19 cellular contexts compared by ENCODE assay signal in genomic region chr22:36563898-36564297, GRCh38. TPM values are rescaled to one million over a fixed set of nuclear protein-coding genes. Genes with fewer than 3 reads are reported as not detected.
DNase-seq lines count a peak whose midpoint lies in the region; ATAC-seq, FAIRE-seq and TF ChIP-seq lines count a peak whose summit lies in the region.
"Had no signal": no experiment of that assay in that cellular context is flagged by ENCODE, and none has a peak within 500 bp of the region (broad histone marks: within the 10 kb centered on the region; RNA-seq: fewer than 3 reads in every experiment).

No MANE protein-coding gene starts in this region.

- no peaks in the 10 kb centered on the region for H3K36me3 ChIP-seq in K562 (ENCODE audit: control insufficient read depth, insufficient read depth, low read length)
- H3K36me3 ChIP-seq in kidney (ENCODE audit: control insufficient read depth in 1 of 2, insufficient read depth in 2 of 2, low read length in 2 of 2): no peaks in the 10 kb centered on the region
- H3K36me3 ChIP-seq in esophagus muscularis mucosa: no peaks in the 10 kb centered on the region
- H3K36me3 ChIP-seq: HAP-1 had no signal

- no peak for ATAC-seq in K562
- no peak for ATAC-seq in Right ventricle myocardium inferior
- ATAC-seq: CD8-positive, alpha-beta T cell had no signal

- 34% methylated on average over 2 of the region's 5 CpGs for WGBS in K562 (ENCODE audit: insufficient coverage, low coverage, missing lambda C conversion rate)
- WGBS in esophagus muscularis mucosa: 41% methylated on average over 5 of the region's 5 CpGs

- H4K20me1 ChIP-seq in K562 (replicated peaks; ENCODE audit: control insufficient read depth, insufficient read depth, low read length): no peaks in the 10 kb centered on the region

- TF ChIP-seq RAD21 in K562 (CRISPR knock-in tag; conservative IDR thresholded peaks at IDR 0.05 in 1 of 2, IDR thresholded peaks at IDR 0.05 in 1 of 2): no peak

- TF ChIP-seq POLR2A in K562 (conservative IDR thresholded peaks at IDR 0.05): no peak
- TF ChIP-seq POLR2A in esophagus muscularis mucosa (IDR thresholded peaks at IDR 0.05; ENCODE audit: low read depth): no peak

- H3K9me3 ChIP-seq in K562 (replicated peaks; ENCODE audit: control insufficient read depth, insufficient read depth, low read depth, low read length) (no peaks in the 10 kb centered on the region), kidney (ENCODE audit: control insufficient read depth in 1 of 2, low read length in 2 of 2) (no peaks in the 10 kb centered on the region), esophagus muscularis mucosa (no peaks in the 10 kb centered on the region)
- H3K9me3 ChIP-seq: HAP-1 had no signal

- no peak overlapping the region for H3K9ac ChIP-seq in K562 (ENCODE audit: insufficient read depth in 1 of 2, low read depth in 2 of 2, low read length in 2 of 2)
- H3K9ac ChIP-seq in kidney (ENCODE audit: low read length in 2 of 2): no peak overlapping the region
- H3K9ac ChIP-seq: GM23248, KMS-11 had no signal

- no peak overlapping the region for H2AFZ ChIP-seq in K562 (ENCODE audit: low read depth, low read length)
- H2AFZ ChIP-seq: GM23248 had no signal

- CTCF ChIA-PET in K562 (lab: Yijun Ruan, JAX; ENCODE audit: low intra/inter-chr PET ratio): no interaction called here

- no peaks in the 10 kb centered on the region for H3K9me1 ChIP-seq in K562 (ENCODE audit: control insufficient read depth, insufficient read depth, low read length)

- in situ Hi-C loops in K562 (cut with MboI): no loop called here

- H3K27me3 ChIP-seq in K562 (ENCODE audit: control insufficient read depth in 2 of 2, insufficient read depth in 2 of 2, low read length in 2 of 2): peaks cover 12 to 25% of the 10 kb centered on the region in 2 experiments; a peak in 3 of 5 replicates
- H3K27me3 ChIP-seq in esophagus muscularis mucosa: peaks cover 0 to 71% (median 4%) of the 10 kb centered on the region in 4 donors

- H3K27ac ChIP-seq in K562 (ENCODE audit: extremely low read depth, low read depth, low read length) (no peak overlapping the region), kidney (ENCODE audit: low read depth in 2 of 2, low read length in 2 of 2) (no peak overlapping the region), esophagus muscularis mucosa (replicated peaks in 1 of 4) (no peak overlapping the region)
- H3K27ac ChIP-seq: GM23248, KMS-11 had no signal

- no peak for TF ChIP-seq CTCF in K562 (IDR thresholded peaks at IDR 0.05 in 2 of 3, conservative IDR thresholded peaks at IDR 0.05 in 1 of 3; ENCODE audit: insufficient read depth in 2 of 3, low read depth in 1 of 3, low read length in 3 of 3)
- TF ChIP-seq CTCF in kidney (IDR thresholded peaks at IDR 0.05; ENCODE audit: borderline replicate concordance, extremely low read depth, insufficient read depth): no peak
- no peak for TF ChIP-seq CTCF in esophagus muscularis mucosa (IDR thresholded peaks at IDR 0.05)

- no peak overlapping the region for H3K4me3 ChIP-seq in K562
- no peak overlapping the region for H3K4me3 ChIP-seq in kidney (ENCODE audit: low read length in 2 of 2)
- no peak overlapping the region for H3K4me3 ChIP-seq in esophagus muscularis mucosa
- H3K4me3 ChIP-seq: GM23248, HAP-1 had no signal

- peak; percentile 86 for FAIRE-seq in G401.6 (lab: Jason Lieb, UNC)
- no peak for FAIRE-seq in K562 (lab: Jason Lieb, UNC)
- FAIRE-seq in kidney (lab: Jason Lieb, UNC): peak; percentile 85
- FAIRE-seq: A204.1, GM12891 had no signal

- POLR2A ChIA-PET in K562 (lab: Yijun Ruan, JAX): no interaction called here

- H3K4me2 ChIP-seq in K562 (ENCODE audit: insufficient read depth, low read length): no peak overlapping the region
- H3K4me2 ChIP-seq: KMS-11 had no signal

- TF ChIP-seq EP300 in K562 (IDR thresholded peaks at IDR 0.05; ENCODE audit: low read length) (no peak), esophagus muscularis mucosa (IDR thresholded peaks at IDR 0.05) (no peak)

- DNase-seq in K562 (ENCODE audit: extremely low read depth in 1 of 4, low spot score in 3 of 4) (no peak), kidney (no peak), esophagus muscularis mucosa (ENCODE audit: extremely low spot score) (no peak), Right ventricle myocardium inferior (ENCODE audit: missing footprints) (no peak), NCI-H345 (lab: John Stamatoyannopoulos, UW) (no peak)
- no peak for DNase-seq in effector CD4-positive, alpha-beta T cell
- DNase-seq: ACHN; CD8-positive, alpha-beta T cell; COR-L47; DMS 273 treated with DMSO at 0.1 percent for 48 hours; DMS53; DND-41; EL; GM23248 had no signal

- H3K4me1 ChIP-seq in K562 (replicated peaks in 1 of 2; ENCODE audit: control insufficient read depth in 2 of 2, insufficient read depth in 2 of 2, low read length in 2 of 2) (peaks cover 0 to 12% of the 10 kb centered on the region in 2 experiments; a peak in 4 of 5 replicates), kidney (ENCODE audit: control insufficient read depth in 1 of 2, insufficient read depth in 1 of 2, low read depth in 1 of 2, low read length in 2 of 2) (no peaks in the 10 kb centered on the region), esophagus muscularis mucosa (no peaks in the 10 kb centered on the region)
- H3K4me1 ChIP-seq: HAP-1 had no signal

- no TSS peak for BruUV-seq in K562 (replicated peaks; lab: Mats Ljungman, UMichigan)

- H3K79me2 ChIP-seq in K562 (ENCODE audit: control insufficient read depth, insufficient read depth, low read length): no peaks in the 10 kb centered on the region

- intact Hi-C loops in K562 (cut with micrococcal nuclease): no loop called here
- intact Hi-C loops in kidney (cut with DNase I): no loop called here
- intact Hi-C loops in esophagus muscularis mucosa (cut with DNase I): no loop called here
- intact Hi-C loops in Right ventricle myocardium inferior (cut with DNase I): no loop called here

TF ChIP-seq in K562, 482 proteins besides CTCF, POLR2A, EP300 and RAD21:
- no peak for TF ChIP-seq HDAC3 (IDR thresholded peaks at IDR 0.05; ENCODE audit: borderline replicate concordance, partially characterized antibody)
- TF ChIP-seq ZNF512 (tag; IDR thresholded peaks at IDR 0.05): peak; percentile 70
TF ChIP-seq in K562: peak in this region for 1.

RNA-seq across cellular contexts. Expression of gene EIF3D, which starts 34.9 kb away (rescaled TPM):
- 224 and 314 TPM in 2 replicates for total RNA-seq in K562 (2011; cell fraction: chromatin; rRNA removed; ENCODE audit: low replicate concordance)
- total RNA-seq in K562 (2011; cell fraction: nucleolus; rRNA removed): 208 and 235 TPM in 2 replicates
- 194 and 205 TPM in 2 replicates for total RNA-seq in K562 (2011; cell fraction: nucleoplasm; rRNA removed)
- total RNA-seq in K562 (2014; rRNA removed) (279 and 290 TPM in 2 replicates), K562 (2014; rRNA removed; fragmentation: Illumina TruSeq; extraction: Trizol) (256 and 278 TPM in 2 replicates), K562 (2015; rRNA removed; fragmentation: Illumina TruSeq; extraction: Trizol) (265 and 279 TPM in 2 replicates), K562 (2021) (191 and 207 TPM in 2 replicates), kidney (140 TPM), esophagus muscularis mucosa (100 to 1,000 TPM; 200 to 282 (median 252) TPM), Right ventricle myocardium inferior (67.1 TPM)
- polyA plus RNA-seq in K562 (2011; rRNA removed) (397 and 422 TPM in 2 replicates), K562 (2014; fragmentation: Illumina TruSeq; extraction: Trizol) (368 and 398 TPM in 2 replicates), K562 (2014; fragmentation: Nextera tagmentation; extraction: Ambion mirVana) (100 to 1,000 TPM; 199 to 351 TPM), K562 (2014; rRNA removed) (278 and 293 TPM in 2 replicates), kidney (ENCODE audit: insufficient read depth, low read depth, low replicate concordance) (129 TPM)
- polyA plus RNA-seq in K562 (2011; cell fraction: cytosol; rRNA removed): 502 and 509 TPM in 2 replicates
- 297 TPM in 2 replicates for polyA plus RNA-seq in K562 (2011; cell fraction: nucleus; rRNA removed)
- polyA plus RNA-seq in K562 (2012): 208 and 287 TPM in 2 replicates
- polyA minus RNA-seq in K562 (2011; rRNA and poly(A)+ RNA removed): 513 and 629 TPM in 2 replicates
- 261 and 266 TPM in 2 replicates for polyA minus RNA-seq in K562 (2011; cell fraction: cytosol; rRNA and poly(A)+ RNA removed)
- polyA minus RNA-seq in K562 (2011; cell fraction: nucleus; rRNA and poly(A)+ RNA removed): 122 and 177 TPM in 2 replicates

RNA-seq across cellular contexts. Expression of gene FOXRED2, which starts 57.1 kb away (rescaled TPM):
- 10.1 and 19.1 TPM in 2 replicates for total RNA-seq in K562 (2011; cell fraction: chromatin; rRNA removed; ENCODE audit: low replicate concordance)
- total RNA-seq in K562 (2011; cell fraction: nucleolus; rRNA removed): 17.4 and 20.0 TPM in 2 replicates
- 16.1 and 24.4 TPM in 2 replicates for total RNA-seq in K562 (2011; cell fraction: nucleoplasm; rRNA removed)
- total RNA-seq in K562 (2014; rRNA removed): 11.2 and 14.1 TPM in 2 replicates
- 5.7 and 5.8 TPM in 2 replicates for total RNA-seq in K562 (2014; rRNA removed; fragmentation: Illumina TruSeq; extraction: Trizol)
- 7.8 and 8.9 TPM in 2 replicates for total RNA-seq in K562 (2015; rRNA removed; fragmentation: Illumina TruSeq; extraction: Trizol)
- 42.3 and 48.4 TPM in 2 replicates for total RNA-seq in K562 (2021)
- polyA plus RNA-seq in K562 (2011; rRNA removed): 2.8 and 3.8 TPM in 2 replicates
- 4.5 and 6.9 TPM in 2 replicates for polyA plus RNA-seq in K562 (2011; cell fraction: cytosol; rRNA removed)
- 5.0 and 9.6 TPM in 2 replicates for polyA plus RNA-seq in K562 (2011; cell fraction: nucleus; rRNA removed)
- polyA plus RNA-seq in K562 (2012): 15.8 and 21.8 TPM in 2 replicates
- 19.8 and 20.6 TPM in 2 replicates for polyA plus RNA-seq in K562 (2014; fragmentation: Illumina TruSeq; extraction: Trizol)
- polyA plus RNA-seq in K562 (2014; fragmentation: Nextera tagmentation; extraction: Ambion mirVana): 1 to 10 TPM; 5.4 to 5.7 TPM
- 10.1 and 14.3 TPM in 2 replicates for polyA plus RNA-seq in K562 (2014; rRNA removed)
- polyA minus RNA-seq in K562 (2011; rRNA and poly(A)+ RNA removed): 4.2 and 5.8 TPM in 2 replicates
- polyA minus RNA-seq in K562 (2011; cell fraction: cytosol; rRNA and poly(A)+ RNA removed): 11.1 and 14.3 TPM in 2 replicates
- 4.0 and 4.6 TPM in 2 replicates for polyA minus RNA-seq in K562 (2011; cell fraction: nucleus; rRNA and poly(A)+ RNA removed)
- 8.5 TPM for total RNA-seq in kidney
- polyA plus RNA-seq in kidney (ENCODE audit: insufficient read depth, low read depth, low replicate concordance): 6.5 TPM
- 10 to 100 TPM in 1 of 4 donors, 1 to 10 TPM in 3; 4.6 to 12.5 (median 5.4) TPM for total RNA-seq in esophagus muscularis mucosa
- 11.3 TPM for total RNA-seq in Right ventricle myocardium inferior
